17 cellular contexts compared by ENCODE assay signal in genomic region chr7:158113321-158114025, GRCh38.
A peak's percentile ranks its signal among the peaks of the same experiment; 100 is the strongest.
DNase-seq lines count a peak whose midpoint lies in the region; ATAC-seq and TF ChIP-seq lines count a peak whose summit lies in the region.
"Had no signal": no experiment of that assay in that cellular context is flagged by ENCODE, and none has a peak within 500 bp of the region (broad histone marks: within the 10 kb centered on the region; RNA-seq: fewer than 3 reads in every experiment).

No MANE protein-coding gene starts in this region.

- H3K18ac ChIP-seq in neuronal stem cell (ENCODE audit: low read length): peak overlapping the region; percentile 24

- H3K9me3 ChIP-seq in right atrium auricular region (peaks cover 0 to 29% of the 10 kb centered on the region in 2 donors), neuronal stem cell (replicated peaks in 1 of 2; ENCODE audit: control insufficient read depth in 2 of 2, insufficient read depth in 1 of 2, low read depth in 1 of 2, low read length in 2 of 2) (peaks cover 0 to 14% of the 10 kb centered on the region in 2 donors)

- H3K23ac ChIP-seq in neuronal stem cell (ENCODE audit: low read depth, low read length, poor library complexity): peak overlapping the region; percentile 47

- H2BK12ac ChIP-seq in neuronal stem cell (ENCODE audit: low read length): no peak overlapping the region

- H3K27me3 ChIP-seq in right atrium auricular region (no peaks in the 10 kb centered on the region), neuronal stem cell (ENCODE audit: control insufficient read depth in 3 of 3, insufficient read depth in 3 of 3, low read depth in 1 of 3, low read length in 3 of 3) (no peaks in the 10 kb centered on the region)

- H3K4ac ChIP-seq in neuronal stem cell (ENCODE audit: low read length): no peak overlapping the region

- no peak overlapping the region for H2AFZ ChIP-seq in neuronal stem cell (ENCODE audit: low read length)

- no peak overlapping the region for H2BK5ac ChIP-seq in neuronal stem cell (ENCODE audit: low read length)

- no peak overlapping the region for H4K91ac ChIP-seq in neuronal stem cell (ENCODE audit: low read depth, low read length, poor library complexity)

- H3K14ac ChIP-seq in neuronal stem cell (ENCODE audit: low read length): no peak overlapping the region

- H2BK15ac ChIP-seq in neuronal stem cell (ENCODE audit: low read length): no peak overlapping the region

- H3K4me1 ChIP-seq in right atrium auricular region (no peaks in the 10 kb centered on the region), neuronal stem cell (ENCODE audit: control insufficient read depth in 2 of 2, insufficient read depth in 1 of 2, low read depth in 1 of 2, low read length in 2 of 2) (peaks cover 0 to 2% of the 10 kb centered on the region in 2 donors)

- H3K27ac ChIP-seq in right atrium auricular region (no peak overlapping the region), neuronal stem cell (replicated peaks; ENCODE audit: low read length) (no peak overlapping the region)

- DNase-seq in right atrium auricular region (ENCODE audit: low spot score) (peak; percentile 16), Right ventricle myocardium superior (no peak), left lobe of liver (ENCODE audit: low spot score) (peak; percentile 28), neuronal stem cell (ENCODE audit: low spot score) (no peak), cerebellar nuclear complex (lab: John Stamatoyannopoulos, UW) (no peak), COLO668 (lab: John Stamatoyannopoulos, UW; ENCODE audit: unreplicated experiment) (no peak), T-helper 9 cell (no peak)
- DNase-seq: DMS153, DND-41, NCI-H1048, NCI-H1417 treated with DMSO at 0.1 percent for 48 hours, NCI-H1694 treated with DMSO at 0.1 percent for 48 hours, NCI-H2081 treated with DMSO at 0.1 percent for 48 hours, NCI-H2171, NCI-H226, NCI-H524, NCI-H774 had no signal

- no peak overlapping the region for H3K4me3 ChIP-seq in right atrium auricular region
- H3K4me3 ChIP-seq in neuronal stem cell (ENCODE audit: low read length in 2 of 2): no peak overlapping the region

- no peak overlapping the region for H4K8ac ChIP-seq in neuronal stem cell (ENCODE audit: low read depth, low read length)

- no peaks in the 10 kb centered on the region for H3K36me3 ChIP-seq in right atrium auricular region
- no peaks in the 10 kb centered on the region for H3K36me3 ChIP-seq in neuronal stem cell (replicated peaks in 1 of 2; ENCODE audit: control insufficient read depth in 2 of 2, insufficient read depth in 2 of 2, low read length in 2 of 2)

- no peak for TF ChIP-seq CTCF in right atrium auricular region (IDR thresholded peaks at IDR 0.05)

- H2BK120ac ChIP-seq in neuronal stem cell (ENCODE audit: low read depth, low read length): no peak overlapping the region

- intact Hi-C loops in Right ventricle myocardium superior (cut with DNase I): no loop called here

- no CpG with 5 or more reads among the region's 15 CpGs for WGBS in neuronal stem cell (ENCODE audit: extremely low coverage in 2 of 2, insufficient read length in 2 of 2, insufficient replicate concordance in 1 of 2), 2 donors

- H3K79me1 ChIP-seq in neuronal stem cell (ENCODE audit: low read depth, low read length): no peaks in the 10 kb centered on the region

- no peak overlapping the region for H3K4me2 ChIP-seq in neuronal stem cell (ENCODE audit: insufficient read depth, low read length, poor library complexity, severe bottlenecking)

- no peak overlapping the region for H2AK5ac ChIP-seq in neuronal stem cell (ENCODE audit: low read depth, low read length)

- peak overlapping the region; percentile 2 for H3K9ac ChIP-seq in neuronal stem cell (ENCODE audit: low read depth, low read length, poor library complexity)

- no peak for ATAC-seq in Right ventricle myocardium superior (ENCODE audit: poor library complexity)
- no peak for ATAC-seq in left lobe of liver

Comparison
In these comparisons a context has a peak if more than half of its experiments do, and no peak if none do; other contexts are left out.
1. DNase-seq: peak in right atrium auricular region (single experiment) and left lobe of liver (single experiment); none in Right ventricle myocardium superior (single experiment), neuronal stem cell (single experiment), cerebellar nuclear complex (0 of 2), COLO668 (single experiment) and T-helper 9 cell (single experiment).